Comparison of ENCODE assay signal across 24 cellular contexts in the genomic region with DNA sequence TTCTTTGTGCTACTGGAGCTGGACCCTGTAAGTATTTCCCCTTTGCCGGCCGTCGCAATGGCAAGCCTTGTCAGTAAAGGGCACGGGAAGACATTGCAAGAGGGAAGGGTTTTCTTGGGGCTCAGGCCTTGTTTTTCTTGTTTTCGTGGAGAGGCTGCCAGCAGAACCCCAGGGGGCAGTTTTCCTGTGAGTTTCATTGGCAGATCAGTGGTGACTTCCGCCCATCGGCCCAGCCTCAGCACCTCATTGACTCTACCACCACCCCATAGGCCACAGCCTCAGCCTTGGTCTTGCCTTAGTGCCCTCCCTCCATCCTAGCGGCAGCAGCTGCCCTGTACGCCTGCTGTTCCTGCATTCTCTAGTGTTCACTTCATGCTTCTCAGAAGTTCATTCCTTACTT.
DNase-seq lines count a peak whose midpoint lies in the region; ATAC-seq and TF ChIP-seq lines count a peak whose summit lies in the region.
"Had no signal": no experiment of that assay in that cellular context is flagged by ENCODE, and none has a peak within 500 bp of the region (broad histone marks: within the 10 kb centered on the region; RNA-seq: fewer than 3 reads in every experiment).

No MANE protein-coding gene starts in this region.

- peaks cover 3% of the 10 kb centered on the region; the same call in 1 of the 2 replicates for H3K27me3 Mint-ChIP-seq in WTC11 (ENCODE audit: low read depth)

- H3K9me3 Mint-ChIP-seq in WTC11: peaks cover 4% of the 10 kb centered on the region; the same call in 1 of the 2 replicates

- no peak overlapping the region for H2AK5ac ChIP-seq in neuronal stem cell (ENCODE audit: low read depth, low read length)

- peak; percentile 98 for ATAC-seq in WTC11

- peaks cover 53% of the 10 kb centered on the region for H3K4me1 ChIP-seq in cardiac muscle cell (ENCODE audit: low read depth)
- H3K4me1 ChIP-seq in iPS-20b (ENCODE audit: insufficient read depth, low read length): peaks cover 6% of the 10 kb centered on the region; the same call in 1 of the 2 replicates
- no peaks in the 10 kb centered on the region for H3K4me1 ChIP-seq in neuronal stem cell (ENCODE audit: control insufficient read depth in 2 of 2, insufficient read depth in 1 of 2, low read depth in 1 of 2, low read length in 2 of 2)
- no peaks in the 10 kb centered on the region for H3K4me1 ChIP-seq in spleen

- H2BK120ac ChIP-seq in neuronal stem cell (ENCODE audit: low read depth, low read length): no peak overlapping the region

- TF ChIP-seq CTCF in cardiac muscle cell (IDR thresholded peaks at IDR 0.05; ENCODE audit: low read depth, low read length): no peak
- TF ChIP-seq CTCF in WTC11 (IDR thresholded peaks at IDR 0.05): no peak
- no peak for TF ChIP-seq CTCF in spleen (IDR thresholded peaks at IDR 0.05 in 8 of 11, conservative IDR thresholded peaks at IDR 0.05 in 3 of 11)

- H3K27ac Mint-ChIP-seq in WTC11: no peak overlapping the region; the same call in 1 of the 2 replicates
- H3K27ac Mint-ChIP-seq: B cell had no signal

- H3K4me3 Mint-ChIP-seq in WTC11: peak overlapping the region; percentile 24; the same call in 1 of the 2 replicates
- H3K4me3 Mint-ChIP-seq: B cell, CD14-positive monocyte had no signal

- H3K36me3 Mint-ChIP-seq in WTC11: no peaks in the 10 kb centered on the region
- H3K36me3 Mint-ChIP-seq: CD14-positive monocyte had no signal

- H2AFZ ChIP-seq in neuronal stem cell (ENCODE audit: low read length): peak overlapping the region; percentile 28

- H2BK12ac ChIP-seq in neuronal stem cell (ENCODE audit: low read length): no peak overlapping the region

- CTCF ChIA-PET in WTC11 (lab: Charles Lee): interaction anchor here (1.0 kb wide), 2 partner anchors 20 to 80 kb away, joined by 3 read pairs; no protein-coding TSS in a partner anchor

- no peak overlapping the region for H2BK5ac ChIP-seq in neuronal stem cell (ENCODE audit: low read length)

- H3K27me3 ChIP-seq in cardiac muscle cell: no peaks in the 10 kb centered on the region
- H3K27me3 ChIP-seq in iPS-20b (ENCODE audit: insufficient read depth, low read length): no peaks in the 10 kb centered on the region
- peaks cover 0 to 20% (median 0%) of the 10 kb centered on the region in 3 experiments for H3K27me3 ChIP-seq in neuronal stem cell (ENCODE audit: control insufficient read depth in 3 of 3, insufficient read depth in 3 of 3, low read depth in 1 of 3, low read length in 3 of 3)
- peaks cover 0 to 60% (median 10%) of the 10 kb centered on the region in 7 donors for H3K27me3 ChIP-seq in spleen (replicated peaks in 1 of 7)

- H3K4me3 ChIP-seq in cardiac muscle cell (no peak overlapping the region), iPS-20b (ENCODE audit: low read length) (peak overlapping the region; percentile 41; the same call in 1 of the 2 replicates), neuronal stem cell (ENCODE audit: low read length in 2 of 2) (no peak overlapping the region), spleen (no peak overlapping the region)
- H3K4me3 ChIP-seq: SK-N-MC had no signal

- no peak overlapping the region for H4K91ac ChIP-seq in neuronal stem cell (ENCODE audit: low read depth, low read length, poor library complexity)

- no peak overlapping the region for H4K8ac ChIP-seq in neuronal stem cell (ENCODE audit: low read depth, low read length)

- TF ChIP-seq POLR2A in spleen (IDR thresholded peaks at IDR 0.05): no peak

- DNase-seq in cardiac muscle cell (ENCODE audit: low read depth in 1 of 2, low spot score in 1 of 2) (no peak), cardiac septum (ENCODE audit: low spot score) (no peak), WTC11 (ENCODE audit: low spot score) (peak; percentile 52), neuronal stem cell (ENCODE audit: low spot score) (no peak), NCI-H2171 (lab: John Stamatoyannopoulos, UW) (no peak), spleen (no peak), COLO668 (lab: John Stamatoyannopoulos, UW; ENCODE audit: unreplicated experiment) (no peak)
- DNase-seq: DMS53; GF-D8; GOT3; NCI-H1092 treated with DMSO at 0.1 percent for 48 hours; NCI-H1436 treated with DMSO at 0.1 percent for 48 hours; NCI-H1930; NCI-H226; NCI-H510A treated with DMSO at 0.1 percent for 48 hours; NCI-H774; NK-92 treated with Interleukin-12 subunit alpha and Interleukin-12 subunit beta, amount 100 ng/mL, for 24 hours; SHP77 treated with DMSO at 0.1 percent for 48 hours had no signal

- H3K27ac ChIP-seq in cardiac muscle cell (peak overlapping the region; percentile 44), iPS-20b (ENCODE audit: low read length) (no peak overlapping the region), neuronal stem cell (replicated peaks; ENCODE audit: low read length) (no peak overlapping the region), spleen (no peak overlapping the region)
- H3K27ac ChIP-seq: KMS-11, RWPE1, SK-N-MC had no signal

- no CpG with 5 or more reads among the region's 9 CpGs for WGBS in neuronal stem cell (ENCODE audit: extremely low coverage in 2 of 2, insufficient read length in 2 of 2, insufficient replicate concordance in 1 of 2), 2 donors
- 59 to 71% (median 67%) methylated on average over 9 of the region's 9 CpGs for WGBS in spleen, 5 donors

- POLR2A ChIA-PET in WTC11 (lab: Charles Lee): no interaction called here

- H3K9ac ChIP-seq in iPS-20b (ENCODE audit: low read depth, low read length) (peak overlapping the region; percentile 30; the same call in 1 of the 2 replicates), neuronal stem cell (ENCODE audit: low read depth, low read length, poor library complexity) (no peak overlapping the region)
- H3K9ac ChIP-seq: KMS-11 had no signal

- H3K4ac ChIP-seq in neuronal stem cell (ENCODE audit: low read length): no peak overlapping the region

- H2BK15ac ChIP-seq in neuronal stem cell (ENCODE audit: low read length): no peak overlapping the region

- peaks cover 30% of the 10 kb centered on the region for H3K4me1 Mint-ChIP-seq in WTC11
- H3K4me1 Mint-ChIP-seq: B cell had no signal

- H3K23ac ChIP-seq in neuronal stem cell (ENCODE audit: low read depth, low read length, poor library complexity): no peak overlapping the region

- no peaks in the 10 kb centered on the region for H3K36me3 ChIP-seq in cardiac muscle cell
- H3K36me3 ChIP-seq in iPS-20b (ENCODE audit: insufficient read depth, low read depth, low read length): no peaks in the 10 kb centered on the region
- no peaks in the 10 kb centered on the region for H3K36me3 ChIP-seq in neuronal stem cell (replicated peaks in 1 of 2; ENCODE audit: control insufficient read depth in 2 of 2, insufficient read depth in 2 of 2, low read length in 2 of 2)
- no peaks in the 10 kb centered on the region for H3K36me3 ChIP-seq in spleen

- H3K79me1 ChIP-seq in neuronal stem cell (ENCODE audit: low read depth, low read length): no peaks in the 10 kb centered on the region

- H3K9me3 ChIP-seq in cardiac muscle cell (ENCODE audit: low read depth) (no peaks in the 10 kb centered on the region), iPS-20b (ENCODE audit: insufficient read depth, low read depth, low read length) (no peaks in the 10 kb centered on the region), neuronal stem cell (replicated peaks in 1 of 2; ENCODE audit: control insufficient read depth in 2 of 2, insufficient read depth in 1 of 2, low read depth in 1 of 2, low read length in 2 of 2) (no peaks in the 10 kb centered on the region), spleen (no peaks in the 10 kb centered on the region)

- H3K18ac ChIP-seq in neuronal stem cell (ENCODE audit: low read length): no peak overlapping the region

- no peak overlapping the region for H3K14ac ChIP-seq in neuronal stem cell (ENCODE audit: low read length)

- intact Hi-C loops in cardiac septum (cut with DNase I): no loop called here
- intact Hi-C loops in spleen (cut with DNase I; ENCODE audit: low total_unique reads): no loop called here

- no peak overlapping the region for H3K4me2 ChIP-seq in neuronal stem cell (ENCODE audit: insufficient read depth, low read length, poor library complexity, severe bottlenecking)
- H3K4me2 ChIP-seq: KMS-11 had no signal

TF ChIP-seq in WTC11, 78 proteins besides CTCF, POLR2A, EP300 and RAD21 (continues in another document):
- no peak for TF ChIP-seq STAT6 (CRISPR knock-in tag; conservative IDR thresholded peaks at IDR 0.05; ENCODE audit: low read depth)
- no peak for TF ChIP-seq MXD4 (CRISPR knock-in tag; IDR thresholded peaks at IDR 0.05; ENCODE audit: borderline replicate concordance)
- no peak for TF ChIP-seq SMAD3 (CRISPR knock-in tag; IDR thresholded peaks at IDR 0.05; ENCODE audit: borderline replicate concordance)
- TF ChIP-seq CBFB (CRISPR knock-in tag; IDR thresholded peaks at IDR 0.05; ENCODE audit: low read depth): no peak
- no peak for TF ChIP-seq ZNF396 (CRISPR knock-in tag; IDR thresholded peaks at IDR 0.05; ENCODE audit: borderline replicate concordance)
- no peak for TF ChIP-seq PREB (CRISPR knock-in tag; IDR thresholded peaks at IDR 0.05; ENCODE audit: borderline replicate concordance)
